16 cellular contexts compared by ENCODE assay signal in genomic region chr7:107373354-107373753, GRCh38.
DNase-seq lines count a peak whose midpoint lies in the region; ATAC-seq, FAIRE-seq and TF ChIP-seq lines count a peak whose summit lies in the region.
"Had no signal": no experiment of that assay in that cellular context is flagged by ENCODE, and none has a peak within 500 bp of the region (broad histone marks: within the 10 kb centered on the region; RNA-seq: fewer than 3 reads in every experiment).

No MANE protein-coding gene starts in this region.

- POLR2A ChIA-PET in K562 (lab: Yijun Ruan, JAX): interaction anchor here (1.0 to 3.2 kb wide), 3 partner anchors 14 to 19 kb away, joined by 3 to 12 read pairs (median 7); no protein-coding TSS in a partner anchor

- no peak overlapping the region for H3K4me3 ChIP-seq in K562
- H3K4me3 ChIP-seq in skeletal muscle tissue (ENCODE audit: low read length in 3 of 3): no peak overlapping the region
- H3K4me3 ChIP-seq in MM.1S (ENCODE audit: low read length): no peak overlapping the region
- H3K4me3 ChIP-seq: BLaER1 treated with 17β-estradiol and CSF1 and Interleukin-3, amounts not matched to agents 10 nM and 100 nM; GM12878; HAP-1 had no signal

- 76% methylated on average over 4 of the region's 4 CpGs for WGBS in K562 (ENCODE audit: insufficient coverage, low coverage, missing lambda C conversion rate)

- in situ Hi-C loops in K562 (cut with MboI): no loop called here

- TF ChIP-seq CTCF in K562 (IDR thresholded peaks at IDR 0.05 in 2 of 3, conservative IDR thresholded peaks at IDR 0.05 in 1 of 3; ENCODE audit: insufficient read depth in 2 of 3, low read depth in 1 of 3, low read length in 3 of 3): no peak
- no peak for TF ChIP-seq CTCF in MM.1S (IDR thresholded peaks at IDR 0.05; ENCODE audit: low read length)

- CTCF ChIA-PET in K562 (lab: Yijun Ruan, JAX; ENCODE audit: low intra/inter-chr PET ratio): no interaction called here

- peak; percentile 33 for FAIRE-seq in H54 (lab: Jason Lieb, UNC)
- no peak for FAIRE-seq in K562 (lab: Jason Lieb, UNC)
- FAIRE-seq: GM12878, HTR-8/SVneo had no signal

- H3K27ac ChIP-seq in K562 (ENCODE audit: extremely low read depth, low read depth, low read length) (no peak overlapping the region), skeletal muscle tissue (ENCODE audit: low read depth, low read length) (peak overlapping the region; percentile 5), MM.1S (ENCODE audit: low read length) (no peak overlapping the region)
- H3K27ac ChIP-seq: 22Rv1; BLaER1 treated with 17β-estradiol and CSF1 and Interleukin-3, amounts not matched to agents 10 nM and 100 nM had no signal

- H3K9ac ChIP-seq in K562 (ENCODE audit: insufficient read depth in 1 of 2, low read depth in 2 of 2, low read length in 2 of 2): no peak overlapping the region
- H3K9ac ChIP-seq in skeletal muscle tissue (ENCODE audit: low read depth in 1 of 3, low read length in 3 of 3): no peak overlapping the region
- H3K9ac ChIP-seq in MM.1S (ENCODE audit: low read length): no peak overlapping the region
- H3K9ac ChIP-seq: BLaER1 treated with 17β-estradiol and CSF1 and Interleukin-3, amounts not matched to agents 10 nM and 100 nM had no signal

- intact Hi-C loops in K562 (cut with micrococcal nuclease): no loop called here

- H3K4me2 ChIP-seq in K562 (ENCODE audit: insufficient read depth, low read length): no peak overlapping the region
- no peak overlapping the region for H3K4me2 ChIP-seq in MM.1S (ENCODE audit: low read depth, low read length)
- H3K4me2 ChIP-seq: BLaER1 treated with 17β-estradiol and CSF1 and Interleukin-3, amounts not matched to agents 10 nM and 100 nM had no signal

- H3K9me1 ChIP-seq in K562 (ENCODE audit: control insufficient read depth, insufficient read depth, low read length): no peaks in the 10 kb centered on the region

- H3K9me2 ChIP-seq in MM.1S (replicated peaks; ENCODE audit: insufficient read depth, low read length): no peaks in the 10 kb centered on the region

- DNase-seq in DMS53 (lab: John Stamatoyannopoulos, UW): peak; percentile 17
- DNase-seq in DMS53 treated with DMSO at 0.1 percent for 48 hours (lab: John Stamatoyannopoulos, UW; ENCODE audit: unreplicated experiment): no peak
- no peak for DNase-seq in H54 (ENCODE audit: insufficient read length, low spot score)
- DNase-seq in K562 (ENCODE audit: extremely low read depth in 1 of 4, low spot score in 3 of 4): no peak
- no peak for DNase-seq in MM.1S
- DNase-seq in stimulated activated naive CD8-positive, alpha-beta T cell treated with anti-CD3 and anti-CD28 coated beads, Interleukin-15, Interleukin-2, amounts not matched to agents 100 U/mL and 50 U/mL, for 24 hours: no peak
- DNase-seq: CD4-positive, CD25-positive, alpha-beta regulatory T cell; DMS79; GOT3; KBM-7 had no signal

- no peaks in the 10 kb centered on the region for H3K27me3 ChIP-seq in K562 (ENCODE audit: control insufficient read depth in 2 of 2, insufficient read depth in 2 of 2, low read length in 2 of 2)
- no peaks in the 10 kb centered on the region for H3K27me3 ChIP-seq in skeletal muscle tissue (ENCODE audit: control insufficient read depth in 3 of 3, insufficient read depth in 3 of 3, low read length in 3 of 3)
- H3K27me3 ChIP-seq in MM.1S (replicated peaks; ENCODE audit: insufficient read depth, low read length): no peaks in the 10 kb centered on the region
- H3K27me3 ChIP-seq: BLaER1 treated with 17β-estradiol and CSF1 and Interleukin-3, amounts not matched to agents 10 nM and 100 nM had no signal

- no peaks in the 10 kb centered on the region for H3F3A ChIP-seq in MM.1S (ENCODE audit: insufficient read depth, low read length)

- H2AFZ ChIP-seq in K562 (ENCODE audit: low read depth, low read length) (no peak overlapping the region), MM.1S (ENCODE audit: low read length) (no peak overlapping the region)

- TF ChIP-seq EP300 in K562 (IDR thresholded peaks at IDR 0.05; ENCODE audit: low read length): no peak

- H3K9me3 ChIP-seq in K562 (replicated peaks; ENCODE audit: control insufficient read depth, insufficient read depth, low read depth, low read length) (no peaks in the 10 kb centered on the region), skeletal muscle tissue (ENCODE audit: control insufficient read depth in 3 of 3, low read length in 3 of 3) (no peaks in the 10 kb centered on the region), MM.1S (replicated peaks; ENCODE audit: insufficient read depth, low read length) (no peaks in the 10 kb centered on the region)
- H3K9me3 ChIP-seq: BLaER1 treated with 17β-estradiol and CSF1 and Interleukin-3, amounts not matched to agents 10 nM and 100 nM; HAP-1 had no signal

- H3K36me3 ChIP-seq in K562 (ENCODE audit: control insufficient read depth, insufficient read depth, low read length) (no peaks in the 10 kb centered on the region), skeletal muscle tissue (ENCODE audit: control insufficient read depth in 3 of 3, insufficient read depth in 3 of 3, low read length in 3 of 3) (no peaks in the 10 kb centered on the region), MM.1S (replicated peaks; ENCODE audit: insufficient read depth, low read length) (no peaks in the 10 kb centered on the region)
- H3K36me3 ChIP-seq: HAP-1 had no signal

- no peaks in the 10 kb centered on the region for H4K20me1 ChIP-seq in K562 (replicated peaks; ENCODE audit: control insufficient read depth, insufficient read depth, low read length)
- H4K20me1 ChIP-seq in MM.1S (ENCODE audit: insufficient read depth, low read length): no peaks in the 10 kb centered on the region
- H4K20me1 ChIP-seq: BLaER1 treated with 17β-estradiol and CSF1 and Interleukin-3, amounts not matched to agents 10 nM and 100 nM had no signal

- TF ChIP-seq POLR2A in H54 (IDR thresholded peaks at IDR 0.05; ENCODE audit: low read depth, low read length) (no peak), K562 (conservative IDR thresholded peaks at IDR 0.05) (no peak)

- no peak for TF ChIP-seq RAD21 in K562 (CRISPR knock-in tag; conservative IDR thresholded peaks at IDR 0.05 in 1 of 2, IDR thresholded peaks at IDR 0.05 in 1 of 2)

- H3K4me1 ChIP-seq in K562 (replicated peaks in 1 of 2; ENCODE audit: control insufficient read depth in 2 of 2, insufficient read depth in 2 of 2, low read length in 2 of 2): no peaks in the 10 kb centered on the region
- H3K4me1 ChIP-seq in skeletal muscle tissue (ENCODE audit: control insufficient read depth in 3 of 3, insufficient read depth in 3 of 3, low read length in 3 of 3): peaks cover 0 to 4% (median 0%) of the 10 kb centered on the region in 3 donors
- no peaks in the 10 kb centered on the region for H3K4me1 ChIP-seq in MM.1S (ENCODE audit: low read length)
- H3K4me1 ChIP-seq: BLaER1 treated with 17β-estradiol and CSF1 and Interleukin-3, amounts not matched to agents 10 nM and 100 nM; HAP-1 had no signal

- BruUV-seq in K562 (replicated peaks; lab: Mats Ljungman, UMichigan): no TSS peak

- ATAC-seq in K562: no peak; the same call in 2 of the 3 replicates
- no peak for ATAC-seq in stimulated activated naive CD8-positive, alpha-beta T cell treated with anti-CD3 and anti-CD28 coated beads, Interleukin-15, Interleukin-2, amounts not matched to agents 100 U/mL and 50 U/mL, for 24 hours
- ATAC-seq: GM12878 had no signal

- H3K79me2 ChIP-seq in K562 (ENCODE audit: control insufficient read depth, insufficient read depth, low read length) (no peaks in the 10 kb centered on the region), MM.1S (ENCODE audit: low read length) (no peaks in the 10 kb centered on the region)

TF ChIP-seq in K562, 482 proteins besides CTCF, POLR2A, EP300 and RAD21 (continues in another document):
- no peak for TF ChIP-seq MITF (IDR thresholded peaks at IDR 0.05)
- TF ChIP-seq ZNF277 (CRISPR knock-in tag; IDR thresholded peaks at IDR 0.05; ENCODE audit: borderline replicate concordance): no peak
- TF ChIP-seq E2F1 (CRISPR knock-in tag; IDR thresholded peaks at IDR 0.05): no peak
- TF ChIP-seq SNIP1 (IDR thresholded peaks at IDR 0.05; ENCODE audit: low read depth): no peak
- TF ChIP-seq ZNF282 (CRISPR knock-in tag; IDR thresholded peaks at IDR 0.05): no peak
- TF ChIP-seq C11orf30 (IDR thresholded peaks at IDR 0.05; ENCODE audit: low read depth): peak; percentile 90
- TF ChIP-seq ZNF121 (CRISPR knock-in tag; conservative IDR thresholded peaks at IDR 0.05): no peak
- no peak for TF ChIP-seq HNRNPL (IDR thresholded peaks at IDR 0.05; ENCODE audit: low read depth, low read length)
